Comparison of ENCODE assay signal across 1 cellular context in genomic region chr7:73685311-73685710, GRCh38.
TF ChIP-seq lines count a peak whose summit lies in the region.

No MANE protein-coding gene starts in this region.

TF ChIP-seq in GM12878, 131 proteins besides CTCF, POLR2A, EP300 and RAD21:
- TF ChIP-seq, protein P1, sequence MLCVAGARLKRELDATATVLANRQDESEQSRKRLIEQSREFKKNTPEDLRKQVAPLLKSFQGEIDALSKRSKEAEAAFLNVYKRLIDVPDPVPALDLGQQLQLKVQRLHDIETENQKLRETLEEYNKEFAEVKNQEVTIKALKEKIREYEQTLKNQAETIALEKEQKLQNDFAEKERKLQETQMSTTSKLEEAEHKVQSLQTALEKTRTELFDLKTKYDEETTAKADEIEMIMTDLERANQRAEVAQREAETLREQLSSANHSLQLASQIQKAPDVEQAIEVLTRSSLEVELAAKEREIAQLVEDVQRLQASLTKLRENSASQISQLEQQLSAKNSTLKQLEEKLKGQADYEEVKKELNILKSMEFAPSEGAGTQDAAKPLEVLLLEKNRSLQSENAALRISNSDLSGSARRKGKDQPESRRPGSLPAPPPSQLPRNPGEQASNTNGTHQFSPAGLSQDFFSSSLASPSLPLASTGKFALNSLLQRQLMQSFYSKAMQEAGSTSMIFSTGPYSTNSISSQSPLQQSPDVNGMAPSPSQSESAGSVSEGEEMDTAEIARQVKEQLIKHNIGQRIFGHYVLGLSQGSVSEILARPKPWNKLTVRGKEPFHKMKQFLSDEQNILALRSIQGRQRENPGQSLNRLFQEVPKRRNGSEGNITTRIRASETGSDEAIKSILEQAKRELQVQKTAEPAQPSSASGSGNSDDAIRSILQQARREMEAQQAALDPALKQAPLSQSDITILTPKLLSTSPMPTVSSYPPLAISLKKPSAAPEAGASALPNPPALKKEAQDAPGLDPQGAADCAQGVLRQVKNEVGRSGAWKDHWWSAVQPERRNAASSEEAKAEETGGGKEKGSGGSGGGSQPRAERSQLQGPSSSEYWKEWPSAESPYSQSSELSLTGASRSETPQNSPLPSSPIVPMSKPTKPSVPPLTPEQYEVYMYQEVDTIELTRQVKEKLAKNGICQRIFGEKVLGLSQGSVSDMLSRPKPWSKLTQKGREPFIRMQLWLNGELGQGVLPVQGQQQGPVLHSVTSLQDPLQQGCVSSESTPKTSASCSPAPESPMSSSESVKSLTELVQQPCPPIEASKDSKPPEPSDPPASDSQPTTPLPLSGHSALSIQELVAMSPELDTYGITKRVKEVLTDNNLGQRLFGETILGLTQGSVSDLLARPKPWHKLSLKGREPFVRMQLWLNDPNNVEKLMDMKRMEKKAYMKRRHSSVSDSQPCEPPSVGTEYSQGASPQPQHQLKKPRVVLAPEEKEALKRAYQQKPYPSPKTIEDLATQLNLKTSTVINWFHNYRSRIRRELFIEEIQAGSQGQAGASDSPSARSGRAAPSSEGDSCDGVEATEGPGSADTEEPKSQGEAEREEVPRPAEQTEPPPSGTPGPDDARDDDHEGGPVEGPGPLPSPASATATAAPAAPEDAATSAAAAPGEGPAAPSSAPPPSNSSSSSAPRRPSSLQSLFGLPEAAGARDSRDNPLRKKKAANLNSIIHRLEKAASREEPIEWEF (IDR thresholded peaks at IDR 0.05; ENCODE audit: insufficient replicate concordance, low read depth, low read length) = no peak
- TF ChIP-seq MYB (IDR thresholded peaks at IDR 0.05; ENCODE audit: borderline replicate concordance, low read depth, low read length) (no peak), ZNF384 (IDR thresholded peaks at IDR 0.05; ENCODE audit: borderline replicate concordance, low read depth, low read length) (no peak), POLR2AphosphoS2 (IDR thresholded peaks at IDR 0.05; ENCODE audit: low read depth, low read length) (no peak), ESRRA (IDR thresholded peaks at IDR 0.05; ENCODE audit: low read length) (no peak), HDGF (IDR thresholded peaks at IDR 0.05) (no peak), ZNF274 (IDR thresholded peaks at IDR 0.05; ENCODE audit: insufficient read depth, insufficient read length) (no peak), JUNB (IDR thresholded peaks at IDR 0.05) (no peak), RCOR1 (conservative IDR thresholded peaks at IDR 0.05; ENCODE audit: low read depth, low read length) (no peak), RB1 (IDR thresholded peaks at IDR 0.05; ENCODE audit: borderline replicate concordance) (no peak), NRF1 (conservative IDR thresholded peaks at IDR 0.05; ENCODE audit: low read depth, low read length) (no peak), BMI1 (IDR thresholded peaks at IDR 0.05; ENCODE audit: borderline replicate concordance) (no peak), MXI1 (IDR thresholded peaks at IDR 0.05; ENCODE audit: low read depth, low read length) (no peak), SREBF2 (IDR thresholded peaks at IDR 0.05; ENCODE audit: low read length) (no peak), PAX5 (IDR thresholded peaks at IDR 0.05; ENCODE audit: borderline replicate concordance, low read depth, low read length) (no peak)
- TF ChIP-seq, protein P2, sequence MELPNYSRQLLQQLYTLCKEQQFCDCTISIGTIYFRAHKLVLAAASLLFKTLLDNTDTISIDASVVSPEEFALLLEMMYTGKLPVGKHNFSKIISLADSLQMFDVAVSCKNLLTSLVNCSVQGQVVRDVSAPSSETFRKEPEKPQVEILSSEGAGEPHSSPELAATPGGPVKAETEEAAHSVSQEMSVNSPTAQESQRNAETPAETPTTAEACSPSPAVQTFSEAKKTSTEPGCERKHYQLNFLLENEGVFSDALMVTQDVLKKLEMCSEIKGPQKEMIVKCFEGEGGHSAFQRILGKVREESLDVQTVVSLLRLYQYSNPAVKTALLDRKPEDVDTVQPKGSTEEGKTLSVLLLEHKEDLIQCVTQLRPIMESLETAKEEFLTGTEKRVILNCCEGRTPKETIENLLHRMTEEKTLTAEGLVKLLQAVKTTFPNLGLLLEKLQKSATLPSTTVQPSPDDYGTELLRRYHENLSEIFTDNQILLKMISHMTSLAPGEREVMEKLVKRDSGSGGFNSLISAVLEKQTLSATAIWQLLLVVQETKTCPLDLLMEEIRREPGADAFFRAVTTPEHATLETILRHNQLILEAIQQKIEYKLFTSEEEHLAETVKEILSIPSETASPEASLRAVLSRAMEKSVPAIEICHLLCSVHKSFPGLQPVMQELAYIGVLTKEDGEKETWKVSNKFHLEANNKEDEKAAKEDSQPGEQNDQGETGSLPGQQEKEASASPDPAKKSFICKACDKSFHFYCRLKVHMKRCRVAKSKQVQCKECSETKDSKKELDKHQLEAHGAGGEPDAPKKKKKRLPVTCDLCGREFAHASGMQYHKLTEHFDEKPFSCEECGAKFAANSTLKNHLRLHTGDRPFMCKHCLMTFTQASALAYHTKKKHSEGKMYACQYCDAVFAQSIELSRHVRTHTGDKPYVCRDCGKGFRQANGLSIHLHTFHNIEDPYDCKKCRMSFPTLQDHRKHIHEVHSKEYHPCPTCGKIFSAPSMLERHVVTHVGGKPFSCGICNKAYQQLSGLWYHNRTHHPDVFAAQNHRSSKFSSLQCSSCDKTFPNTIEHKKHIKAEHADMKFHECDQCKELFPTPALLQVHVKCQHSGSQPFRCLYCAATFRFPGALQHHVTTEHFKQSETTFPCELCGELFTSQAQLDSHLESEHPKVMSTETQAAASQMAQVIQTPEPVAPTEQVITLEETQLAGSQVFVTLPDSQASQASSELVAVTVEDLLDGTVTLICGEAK (IDR thresholded peaks at IDR 0.05; ENCODE audit: borderline replicate concordance) = no peak
